14 cellular contexts compared by ENCODE assay signal in the genomic region with DNA sequence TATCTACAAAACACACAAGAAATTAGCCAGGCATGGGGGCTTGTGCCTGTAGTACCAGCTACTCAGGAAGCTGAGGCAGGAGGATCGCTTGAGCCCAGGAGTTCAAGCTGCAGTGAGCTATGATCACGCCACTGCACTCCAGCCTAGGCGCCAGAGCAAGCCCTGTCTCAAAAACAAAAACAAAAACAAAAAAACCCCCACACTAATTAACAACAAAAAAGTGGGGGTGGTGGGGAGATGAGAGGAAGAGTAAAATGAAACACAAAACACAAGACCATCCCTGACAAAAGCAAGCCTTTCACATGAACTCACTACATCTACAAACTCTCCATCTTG. TPM values are rescaled to one million over a fixed set of nuclear protein-coding genes. Genes with fewer than 3 reads are reported as not detected.
DNase-seq lines count a peak whose midpoint lies in the region; ATAC-seq, FAIRE-seq and TF ChIP-seq lines count a peak whose summit lies in the region.
"Had no signal": no experiment of that assay in that cellular context is flagged by ENCODE, and none has a peak within 500 bp of the region (broad histone marks: within the 10 kb centered on the region; RNA-seq: fewer than 3 reads in every experiment).

No MANE protein-coding gene starts in this region.

- no TSS peak for BruUV-seq in Calu3 (replicated peaks; lab: Mats Ljungman, UMichigan)
- TSS peak; percentile 88 for BruUV-seq in HepG2 (replicated peaks; lab: Mats Ljungman, UMichigan)

- H3K4me3 ChIP-seq in SU-DHL-6 (ENCODE audit: insufficient read depth, low read length, poor library complexity, severe bottlenecking) (no peak overlapping the region), HepG2 (replicated peaks in 1 of 3; ENCODE audit: insufficient read depth in 1 of 3, low read depth in 2 of 3, low read length in 3 of 3) (no peak overlapping the region), skin epidermis (no peak overlapping the region)

- H3K27ac Mint-ChIP-seq in Calu3 (ENCODE audit: unreplicated experiment) = peak overlapping the region; percentile 71
- H3K27ac Mint-ChIP-seq: natural killer cell treated with Interleukin-12 subunit alpha and Interleukin-12 subunit beta and Interleukin-15 and Interleukin-18, amount 100 ng/mL, for 72 hours had no signal

- H3K9me2 ChIP-seq in SU-DHL-6 (replicated peaks; ENCODE audit: insufficient read depth, low read length) = no peaks in the 10 kb centered on the region

- DNase-seq in Calu3 (no peak), HepG2 (ENCODE audit: low spot score) (no peak), NCI-H2227 treated with DMSO at 0.1 percent for 48 hours (lab: John Stamatoyannopoulos, UW) (no peak), NCI-H446 (lab: John Stamatoyannopoulos, UW) (no peak), middle frontal gyrus (ENCODE audit: extremely low spot score, low spot score) (no peak)
- DNase-seq: activated gamma-delta T cell treated with Interleukin-2 at 50 U/mL for 16 hours, NCI-H510A, T1000 had no signal

- no peak overlapping the region for H3K4me3 Mint-ChIP-seq in Calu3 (ENCODE audit: low read depth, unreplicated experiment)
- H3K4me3 Mint-ChIP-seq: natural killer cell treated with Interleukin-12 subunit alpha and Interleukin-12 subunit beta and Interleukin-15 and Interleukin-18, amount 100 ng/mL, for 72 hours had no signal

- no peaks in the 10 kb centered on the region for H3K9me3 ChIP-seq in SU-DHL-6 (ENCODE audit: insufficient read depth, low read length)
- no peaks in the 10 kb centered on the region for H3K9me3 ChIP-seq in HepG2 (ENCODE audit: low read length)

- H3K79me2 ChIP-seq in SU-DHL-6 (ENCODE audit: insufficient read depth, low read length) (no peaks in the 10 kb centered on the region), HepG2 (ENCODE audit: insufficient read depth, low read length) (no peaks in the 10 kb centered on the region)

- TF ChIP-seq EP300 in HepG2 (IDR thresholded peaks at IDR 0.05; ENCODE audit: low read depth in 2 of 2, low read length in 2 of 2) (no peak), HepG2 (CRISPR knock-in tag; IDR thresholded peaks at IDR 0.05; ENCODE audit: borderline replicate concordance) (no peak)

- H4K20me1 ChIP-seq in SU-DHL-6 (ENCODE audit: low read depth, low read length) (no peaks in the 10 kb centered on the region), HepG2 (ENCODE audit: insufficient read depth, low read length) (no peaks in the 10 kb centered on the region)

- no peaks in the 10 kb centered on the region for H3K9me3 Mint-ChIP-seq in Calu3 (ENCODE audit: low read depth, unreplicated experiment)
- H3K9me3 Mint-ChIP-seq: natural killer cell treated with Interleukin-12 subunit alpha and Interleukin-12 subunit beta and Interleukin-15 and Interleukin-18, amount 100 ng/mL, for 72 hours had no signal

- in situ Hi-C loops in HepG2 (cut with HindIII; ENCODE audit: extremely low pct_ligation_motif_present, low pct_unique_long_range_greater_than_20kb) = loop anchor here (5.0 kb wide), 1 partner anchor 54 kb away; a partner anchor contains a TSS

- 87% methylated on average over 3 of the region's 3 CpGs for WGBS in HepG2 (ENCODE audit: low lambda C conversion rate)

- intact Hi-C loops in Calu3 (cut with micrococcal nuclease; ENCODE audit: unreplicated experiment) (no loop called here), HepG2 (cut with micrococcal nuclease; ENCODE audit: unreplicated experiment) (no loop called here)

- H3K36me3 ChIP-seq in SU-DHL-6 (ENCODE audit: low read length) = no peaks in the 10 kb centered on the region
- H3K36me3 ChIP-seq in HepG2 (replicated peaks in 1 of 2; ENCODE audit: control insufficient read depth in 1 of 2, insufficient read depth in 2 of 2, low read length in 2 of 2) = no peaks in the 10 kb centered on the region

- no peak for TF ChIP-seq RAD21 in HepG2 (CRISPR knock-in tag; IDR thresholded peaks at IDR 0.05)

- H3K27me3 Mint-ChIP-seq in Calu3 (ENCODE audit: unreplicated experiment) = no peaks in the 10 kb centered on the region

- H3F3A ChIP-seq in SU-DHL-6 (ENCODE audit: insufficient read depth) = no peaks in the 10 kb centered on the region

- TF ChIP-seq CTCF in Calu3 (IDR thresholded peaks at IDR 0.05; ENCODE audit: unreplicated experiment) = no peak
- no peak for TF ChIP-seq CTCF in SU-DHL-6 (IDR thresholded peaks at IDR 0.05; ENCODE audit: insufficient read depth, low read length, poor library complexity, severe bottlenecking)
- TF ChIP-seq CTCF in HepG2 (CRISPR knock-in tag; IDR thresholded peaks at IDR 0.05) = no peak

- H3K4me2 ChIP-seq in SU-DHL-6 (ENCODE audit: low read depth, low read length, poor library complexity, severe bottlenecking) = no peak overlapping the region
- H3K4me2 ChIP-seq in HepG2 (ENCODE audit: low read depth, low read length) = peak overlapping the region; percentile 44

- FAIRE-seq in HepG2 (lab: Jason Lieb, UNC) = no peak
- FAIRE-seq: D721Med, HTR-8/SVneo had no signal

- CTCF ChIA-PET in Calu3 (lab: Charles Lee) (interaction anchor here (3.1 kb wide), 1 partner anchor 32 kb away, joined by 16 read pairs; no protein-coding TSS in a partner anchor), HepG2 (lab: Yijun Ruan, JAX; ENCODE audit: low intra/inter-chr PET ratio, low total read pairs) (interaction anchor here (1.0 to 1.4 kb wide), 2 partner anchors 32 to 54 kb away, joined by 3 to 7 read pairs; a partner anchor contains a TSS)

- TF ChIP-seq POLR2A in HepG2 (IDR thresholded peaks at IDR 0.05; ENCODE audit: insufficient read depth in 1 of 2, low read depth in 2 of 2, low read length in 2 of 2) = no peak

- peak overlapping the region; percentile 63 for H2AFZ ChIP-seq in SU-DHL-6 (ENCODE audit: low read depth, low read length, severe bottlenecking)
- peak overlapping the region; percentile 17 for H2AFZ ChIP-seq in HepG2 (ENCODE audit: low read length)

- peaks cover 27% of the 10 kb centered on the region for H3K36me3 Mint-ChIP-seq in Calu3 (ENCODE audit: insufficient read depth, unreplicated experiment)
- H3K36me3 Mint-ChIP-seq: natural killer cell treated with Interleukin-12 subunit alpha and Interleukin-12 subunit beta and Interleukin-15 and Interleukin-18, amount 100 ng/mL, for 72 hours had no signal

- H3K4me1 ChIP-seq in HepG2 (ENCODE audit: insufficient read depth, low read length) = peaks cover 100% of the 10 kb centered on the region

- H3K9ac ChIP-seq in SU-DHL-6 (ENCODE audit: low read length) = no peak overlapping the region
- H3K9ac ChIP-seq in HepG2 (ENCODE audit: insufficient read depth, low read depth, low read length) = peak overlapping the region; percentile 25

- no peaks in the 10 kb centered on the region for H3K27me3 ChIP-seq in SU-DHL-6 (ENCODE audit: low read length)
- H3K27me3 ChIP-seq in HepG2 (ENCODE audit: control insufficient read depth in 1 of 2, insufficient read depth in 2 of 2, low read length in 2 of 2) = no peaks in the 10 kb centered on the region; a peak in 1 of 5 replicates

- H3K27ac ChIP-seq in SU-DHL-6 (ENCODE audit: low read depth, low read length) (no peak overlapping the region), HepG2 (ENCODE audit: extremely low read length, insufficient read depth, low read length) (peak overlapping the region; percentile 89), skin epidermis (peak overlapping the region in 17 of 21 experiments; percentile 7 to 77 (median 53))

- POLR2A ChIA-PET in HepG2 (lab: Yijun Ruan, JAX) = interaction anchor here (1.1 to 14.8 kb wide), 11 partner anchors 8 to 235 kb away, joined by 3 to 323 read pairs (median 10); a partner anchor contains a TSS

- peaks cover 38% of the 10 kb centered on the region for H3K4me1 Mint-ChIP-seq in Calu3 (ENCODE audit: low read depth, unreplicated experiment)

- no peak for ATAC-seq in HepG2
- no peak for ATAC-seq in HG03039 (IDR thresholded peaks at IDR 0.05; ENCODE audit: unreplicated experiment)
- ATAC-seq: natural killer cell treated with Interleukin-12 subunit alpha and Interleukin-12 subunit beta and Interleukin-15 and Interleukin-18, amount 100 ng/mL, for 72 hours had no signal

TF ChIP-seq in HepG2, 621 proteins besides CTCF, POLR2A, EP300 and RAD21 (continues in another document):
- TF ChIP-seq, protein P1, sequence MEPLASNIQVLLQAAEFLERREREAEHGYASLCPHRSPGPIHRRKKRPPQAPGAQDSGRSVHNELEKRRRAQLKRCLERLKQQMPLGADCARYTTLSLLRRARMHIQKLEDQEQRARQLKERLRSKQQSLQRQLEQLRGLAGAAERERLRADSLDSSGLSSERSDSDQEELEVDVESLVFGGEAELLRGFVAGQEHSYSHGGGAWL (CRISPR knock-in tag; IDR thresholded peaks at IDR 0.05) = peak; percentile 7; the same call in 1 of the 2 replicates
- TF ChIP-seq SATB2 (CRISPR knock-in tag; IDR thresholded peaks at IDR 0.05) (peak; percentile 1; the same call in 1 of the 2 replicates), ZBTB8A (CRISPR knock-in tag; IDR thresholded peaks at IDR 0.05; ENCODE audit: borderline replicate concordance, low read depth) (peak; percentile 62; the same call in 1 of the 2 replicates)

RNA-seq across cellular contexts. Expression of a gene that starts 53.9 kb away (rescaled TPM):
- total RNA-seq in Calu3 (2022) (98.6 and 105 TPM in 2 replicates), HepG2 (2016; rRNA removed; fragmentation: Illumina TruSeq; extraction: Trizol) (560 and 761 TPM in 2 replicates)
- total RNA-seq in HepG2 (2016; cell fraction: cytosol; rRNA removed; fragmentation: Illumina TruSeq; extraction: Trizol; ENCODE audit: low read depth) = 152 and 185 TPM in 2 replicates
- total RNA-seq in HepG2 (2016; cell fraction: insoluble cytoplasmic fraction; rRNA removed; fragmentation: Illumina TruSeq; extraction: Trizol) = 547 and 739 TPM in 2 replicates
- 193 and 217 TPM in 2 replicates for total RNA-seq in HepG2 (2016; cell fraction: membrane; rRNA removed; fragmentation: Illumina TruSeq; extraction: Trizol)
- 529 and 592 TPM in 2 replicates for total RNA-seq in HepG2 (2016; cell fraction: nucleus; rRNA removed; fragmentation: Illumina TruSeq; extraction: Trizol)
- polyA plus RNA-seq in HepG2 (2011; rRNA removed) = 251 and 312 TPM in 2 replicates
- 136 and 176 TPM in 2 replicates for polyA plus RNA-seq in HepG2 (2011; cell fraction: cytosol; rRNA removed)
- 261 and 311 TPM in 2 replicates for polyA plus RNA-seq in HepG2 (2011; cell fraction: nucleus; rRNA removed)
- 201 and 210 TPM in 2 replicates for polyA plus RNA-seq in HepG2 (2012)
- polyA plus RNA-seq in HepG2 (2016; cell fraction: cytosol; fragmentation: Illumina TruSeq; extraction: Trizol; ENCODE audit: low read depth) = 18.3 and 18.5 TPM in 2 replicates
- 345 and 361 TPM in 2 replicates for polyA plus RNA-seq in HepG2 (2016; cell fraction: insoluble cytoplasmic fraction; fragmentation: Illumina TruSeq; extraction: Trizol; ENCODE audit: low read depth)
- polyA plus RNA-seq in HepG2 (2016; cell fraction: membrane; fragmentation: Illumina TruSeq; extraction: Trizol; ENCODE audit: low read depth) = 42.8 and 42.9 TPM in 2 replicates
- polyA plus RNA-seq in HepG2 (2016; cell fraction: nucleus; fragmentation: Illumina TruSeq; extraction: Trizol; ENCODE audit: insufficient read depth, low read depth) = 433 and 489 TPM in 2 replicates
- polyA minus RNA-seq in HepG2 (2011; rRNA and poly(A)+ RNA removed; ENCODE audit: low replicate concordance) = 372 and 1,089 TPM in 2 replicates
- 426 and 459 TPM in 2 replicates for polyA minus RNA-seq in HepG2 (2011; cell fraction: cytosol; rRNA and poly(A)+ RNA removed)
- polyA minus RNA-seq in HepG2 (2011; cell fraction: nucleus; rRNA and poly(A)+ RNA removed) = 772 and 919 TPM in 2 replicates
